In genomic region chr1:162406811-162407210, GRCh38 we compare ENCODE assay signal across 30 cellular contexts. TPM values are rescaled to one million over a fixed set of nuclear protein-coding genes. Genes with fewer than 3 reads are reported as not detected.
"Had no signal": no experiment of that assay in that cellular context is flagged by ENCODE, and none has a peak within 500 bp of the region (broad histone marks: within the 10 kb centered on the region; RNA-seq: fewer than 3 reads in every experiment).

No MANE protein-coding gene starts in this region.

- H3K27me3 ChIP-seq: ascending aorta, brain microvascular endothelial cell, gastrocnemius medialis, pancreas, upper lobe of left lung had no signal

- DNase-seq: activated B cell treated with CpG ODN at 0.5 μM for 24 hours; activated CD4-positive, alpha-beta T cell treated with anti-CD3 and anti-CD28 coated beads for 36 hours; activated CD4-positive, alpha-beta T cell treated with anti-CD3 and anti-CD28 coated beads, Interleukin-2, amount 50 U/mL, for 4 hours; activated CD8-positive, alpha-beta memory T cell treated with anti-CD3 and anti-CD28 coated beads for 24 hours; activated CD8-positive, alpha-beta memory T cell treated with anti-CD3 and anti-CD28 coated beads, Interleukin-2, amount 50 U/mL, for 48 hours; activated effector memory CD4-positive, alpha-beta T cell treated with anti-CD3 and anti-CD28 coated beads, Interleukin-2, amount 50 U/mL, for 16 hours; activated naive CD4-positive, alpha-beta T cell treated with anti-CD3 and anti-CD28 coated beads, Interleukin-2, amount 50 U/mL, for 16 hours; brain microvascular endothelial cell; central memory CD4-positive, alpha-beta T cell; dorsolateral prefrontal cortex; effector memory CD8-positive, alpha-beta T cell; gastrocnemius medialis; hippocampal formation; left cardiac atrium; nephron progenitor cell; pancreas; right cardiac atrium; stimulated activated CD4-positive, alpha-beta T cell treated with anti-CD3 and anti-CD28 coated beads, Interleukin-12 subunit alpha, Interleukin-12 subunit beta, amount 100 ng/mL, for 4 hours; stimulated activated CD4-positive, alpha-beta T cell treated with anti-CD3 and anti-CD28 coated beads, Interleukin-4, amount 100 ng/mL, for 4 hours; stimulated activated naive CD8-positive, alpha-beta T cell treated with anti-CD3 and anti-CD28 coated beads, Interleukin-15, Interleukin-2, amounts not matched to agents 100 U/mL and 50 U/mL, for 24 hours; T-helper 17 cell; upper lobe of left lung had no signal

- ATAC-seq: activated CD4-positive, alpha-beta T cell treated with anti-CD3 and anti-CD28 coated beads for 36 hours; effector memory CD8-positive, alpha-beta T cell; esophagus mucosa; gastrocnemius medialis; left cardiac atrium; pancreas; right cardiac atrium; stimulated activated naive CD8-positive, alpha-beta T cell treated with anti-CD3 and anti-CD28 coated beads, Interleukin-15, Interleukin-2, amounts not matched to agents 100 U/mL and 50 U/mL, for 24 hours; T-helper 17 cell had no signal

- H3K27ac Mint-ChIP-seq: activated B cell treated with CpG ODN at 0.5 μM for 24 hours; activated CD4-positive, alpha-beta T cell treated with anti-CD3 and anti-CD28 coated beads for 36 hours; effector memory CD8-positive, alpha-beta T cell; memory B cell; nephron progenitor cell; T-helper 17 cell had no signal

- H3K9me3 ChIP-seq: ascending aorta, gastrocnemius medialis, pancreas, upper lobe of left lung had no signal

- H3K4me1 Mint-ChIP-seq: activated B cell treated with CpG ODN at 0.5 μM for 24 hours; activated CD4-positive, alpha-beta T cell treated with anti-CD3 and anti-CD28 coated beads for 36 hours; memory B cell; nephron progenitor cell had no signal

- H3K36me3 ChIP-seq: ascending aorta, brain microvascular endothelial cell, gastrocnemius medialis, pancreas, upper lobe of left lung had no signal

- H3K4me3 ChIP-seq: ascending aorta, dorsolateral prefrontal cortex, gastrocnemius medialis, pancreas, upper lobe of left lung had no signal

- H3K27ac ChIP-seq: ascending aorta, brain microvascular endothelial cell, dorsolateral prefrontal cortex, gastrocnemius medialis, pancreas, upper lobe of left lung had no signal

- H3K4me3 Mint-ChIP-seq: activated B cell treated with CpG ODN at 0.5 μM for 24 hours; activated CD4-positive, alpha-beta T cell treated with anti-CD3 and anti-CD28 coated beads for 36 hours; effector memory CD8-positive, alpha-beta T cell; memory B cell; nephron progenitor cell; T-helper 17 cell had no signal

- H3K36me3 Mint-ChIP-seq: memory B cell had no signal

- H3K9me3 Mint-ChIP-seq: activated B cell treated with CpG ODN at 0.5 μM for 24 hours; effector memory CD8-positive, alpha-beta T cell; memory B cell; nephron progenitor cell had no signal

- H3K4me1 ChIP-seq: ascending aorta, gastrocnemius medialis, pancreas, upper lobe of left lung had no signal

RNA-seq across cellular contexts. Expression of gene SH2D1B, which starts 5.1 kb away (rescaled TPM):
- total RNA-seq: activated B cell treated with CpG ODN at 0.5 μM for 24 hours; activated CD4-positive, alpha-beta T cell treated with anti-CD3 and anti-CD28 coated beads for 36 hours; ascending aorta; endothelial cell of umbilical vein; pulmonary artery endothelial cell had no signal

RNA-seq across cellular contexts. Expression of gene C1orf226, which starts 25.3 kb away (rescaled TPM):
- total RNA-seq: activated B cell treated with CpG ODN at 0.5 μM for 24 hours, T-helper 17 cell had no signal

RNA-seq across cellular contexts. Expression of gene SPATA46, which starts 30.2 kb away (rescaled TPM):
- total RNA-seq: activated B cell treated with CpG ODN at 0.5 μM for 24 hours; activated CD4-positive, alpha-beta T cell treated with anti-CD3 and anti-CD28 coated beads for 36 hours; ascending aorta; dorsolateral prefrontal cortex; endothelial cell of umbilical vein; esophagus mucosa; left cardiac atrium; liver; pancreas; pulmonary artery endothelial cell; right cardiac atrium; skeletal muscle tissue; subcutaneous adipose tissue; T-helper 17 cell; upper lobe of left lung had no signal
